Comparison of ENCODE assay signal across 1 cellular context in genomic region chr3:72013104-72013503, GRCh38.
TF ChIP-seq lines count a peak whose summit lies in the region.

No MANE protein-coding gene starts in this region.

TF ChIP-seq in WTC11, 78 proteins besides CTCF, POLR2A, EP300 and RAD21 (continued from another document):
- TF ChIP-seq RELA (CRISPR knock-in tag; IDR thresholded peaks at IDR 0.05; ENCODE audit: borderline replicate concordance) (no peak), ZBTB21 (CRISPR knock-in tag; IDR thresholded peaks at IDR 0.05; ENCODE audit: borderline replicate concordance) (no peak), TEAD1 (CRISPR knock-in tag; IDR thresholded peaks at IDR 0.05) (no peak), E2F1 (CRISPR knock-in tag; IDR thresholded peaks at IDR 0.05) (no peak), KAT7 (CRISPR knock-in tag; IDR thresholded peaks at IDR 0.05; ENCODE audit: borderline replicate concordance) (no peak), PRRX2 (CRISPR knock-in tag; IDR thresholded peaks at IDR 0.05) (no peak)
